In the genomic region with DNA sequence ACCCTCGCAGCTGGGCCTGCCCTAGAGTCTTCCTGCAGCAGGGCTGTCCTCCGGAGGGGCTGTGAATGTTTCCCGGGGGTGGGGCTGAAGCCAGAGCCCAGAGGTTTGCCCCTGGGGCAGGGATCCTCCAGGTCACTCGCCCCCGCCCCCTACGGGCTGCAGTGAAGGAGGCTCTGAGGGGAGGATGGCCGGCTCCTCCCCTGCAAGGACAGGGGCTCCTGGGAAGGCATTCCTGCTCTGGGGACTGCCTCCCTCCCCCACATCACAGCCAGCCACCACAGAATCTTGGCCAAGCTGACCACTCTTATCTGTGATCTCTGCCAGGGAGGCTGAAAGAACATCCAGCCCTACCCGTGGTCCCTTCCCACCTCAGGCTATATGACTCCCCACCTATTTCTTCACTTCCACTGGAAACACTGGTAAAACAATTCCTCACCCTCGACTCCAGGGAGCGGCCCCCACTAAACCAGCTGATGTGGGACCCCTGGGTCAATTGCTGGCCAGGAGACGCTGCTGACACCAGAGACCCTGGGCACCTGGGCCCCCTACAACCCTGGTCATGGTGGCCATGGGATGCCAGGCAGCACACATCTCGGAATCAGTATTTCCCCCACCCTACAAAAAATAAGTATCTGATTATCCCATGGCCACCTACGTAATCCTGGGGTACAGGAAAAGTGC, we compare ENCODE assay signal across 10 cellular contexts.
DNase-seq lines count a peak whose midpoint lies in the region; ATAC-seq and TF ChIP-seq lines count a peak whose summit lies in the region.
"Had no signal": no experiment of that assay in that cellular context is flagged by ENCODE, and none has a peak within 500 bp of the region (broad histone marks: within the 10 kb centered on the region; RNA-seq: fewer than 3 reads in every experiment).

No MANE protein-coding gene starts in this region.

- H3K9me3 Mint-ChIP-seq in progenitor cell of endocrine pancreas (ENCODE audit: low read depth) = no peaks in the 10 kb centered on the region
- H3K9me3 Mint-ChIP-seq: T-helper 1 cell treated with Interleukin-12 subunit alpha and Interleukin-12 subunit beta and Interleukin-4 antibody, amounts not matched to agents 30 μg/mL and 1 μg/mL, for 36 hours had no signal

- WGBS in hepatocyte (ENCODE audit: low lambda C conversion rate, missing lambda C conversion rate) = 64% methylated on average over 9 of the region's 13 CpGs

- H3K27ac Mint-ChIP-seq in progenitor cell of endocrine pancreas = no peak overlapping the region
- H3K27ac Mint-ChIP-seq: T-helper 1 cell treated with Interleukin-12 subunit alpha and Interleukin-12 subunit beta and Interleukin-4 antibody, amounts not matched to agents 30 μg/mL and 1 μg/mL, for 36 hours had no signal

- H4K20me1 ChIP-seq in hepatocyte (ENCODE audit: insufficient read depth, poor library complexity, severe bottlenecking) = no peaks in the 10 kb centered on the region

- H3K27me3 ChIP-seq in HUES6 (ENCODE audit: control insufficient read depth, insufficient read depth, low read length) = no peaks in the 10 kb centered on the region
- H3K27me3 ChIP-seq in hepatocyte = no peaks in the 10 kb centered on the region

- no peak overlapping the region for H2AFZ ChIP-seq in hepatocyte

- H3K9me2 ChIP-seq in hepatocyte (replicated peaks; ENCODE audit: insufficient read depth) = no peaks in the 10 kb centered on the region

- H3K4me1 ChIP-seq in HUES6 (ENCODE audit: control insufficient read depth, insufficient read depth, low read length) (peaks cover 14% of the 10 kb centered on the region), hepatocyte (ENCODE audit: insufficient read depth) (peaks cover 3% of the 10 kb centered on the region)

- peak; percentile 32 for DNase-seq in SK-N-DZ (ENCODE audit: low spot score)
- DNase-seq in hepatocyte (ENCODE audit: low spot score) = peak; percentile 42
- no peak for DNase-seq in progenitor cell of endocrine pancreas (ENCODE audit: low spot score, unreplicated experiment)
- DNase-seq in NCI-H2196 treated with DMSO at 0.1 percent for 48 hours (lab: John Stamatoyannopoulos, UW; ENCODE audit: unreplicated experiment) = no peak
- DNase-seq in DMS79 (lab: John Stamatoyannopoulos, UW) = no peak
- DNase-seq: effector memory CD4-positive, alpha-beta T cell; NCI-H1417 treated with DMSO at 0.1 percent for 48 hours had no signal

- H3K79me2 ChIP-seq in hepatocyte = no peaks in the 10 kb centered on the region

- H3K4me3 Mint-ChIP-seq in progenitor cell of endocrine pancreas (ENCODE audit: low read depth) = peak overlapping the region; percentile 5
- H3K4me3 Mint-ChIP-seq: T-helper 1 cell treated with Interleukin-12 subunit alpha and Interleukin-12 subunit beta and Interleukin-4 antibody, amounts not matched to agents 30 μg/mL and 1 μg/mL, for 36 hours had no signal

- no peak for ATAC-seq in GM19455 (IDR thresholded peaks at IDR 0.05; ENCODE audit: unreplicated experiment)

- peaks cover 5% of the 10 kb centered on the region for H3K4me1 Mint-ChIP-seq in progenitor cell of endocrine pancreas (ENCODE audit: low read depth)

- H3K4me3 ChIP-seq in HUES6 (ENCODE audit: low read depth, low read length) (peak overlapping the region; percentile 63), hepatocyte (no peak overlapping the region)

- H3K36me3 ChIP-seq in HUES6 (ENCODE audit: control insufficient read depth, insufficient read depth, low read length) (no peaks in the 10 kb centered on the region), hepatocyte (replicated peaks; ENCODE audit: insufficient read depth, low read depth) (no peaks in the 10 kb centered on the region)

- H3K27ac ChIP-seq in HUES6 (ENCODE audit: low read depth, low read length) = no peak overlapping the region
- no peak overlapping the region for H3K27ac ChIP-seq in hepatocyte

- peak overlapping the region; percentile 17 for H3K9ac ChIP-seq in HUES6 (ENCODE audit: low read length)

- peak overlapping the region; percentile 84 for H3K4me2 ChIP-seq in hepatocyte

- H3K27me3 Mint-ChIP-seq in progenitor cell of endocrine pancreas = peaks cover 17% of the 10 kb centered on the region

- peaks cover 4% of the 10 kb centered on the region; the same call in 1 of the 2 replicates for H3K9me3 ChIP-seq in HUES6 (ENCODE audit: control insufficient read depth, insufficient read depth, low read depth, low read length)
- no peaks in the 10 kb centered on the region for H3K9me3 ChIP-seq in hepatocyte (ENCODE audit: low read depth)

- no peaks in the 10 kb centered on the region for H3K36me3 Mint-ChIP-seq in progenitor cell of endocrine pancreas (ENCODE audit: insufficient read depth)

- TF ChIP-seq CTCF in hepatocyte (IDR thresholded peaks at IDR 0.05; ENCODE audit: poor library complexity) (no peak), progenitor cell of endocrine pancreas (IDR thresholded peaks at IDR 0.05; ENCODE audit: unreplicated experiment) (no peak)

Comparison
In these comparisons a context has a peak if more than half of its experiments do, and no peak if none do; other contexts are left out.
1. DNase-seq: peak in SK-N-DZ (single experiment) and hepatocyte (single experiment); none in progenitor cell of endocrine pancreas (single experiment), NCI-H2196 treated with DMSO at 0.1 percent for 48 hours (single experiment) and DMS79 (single experiment).